In the genomic region with DNA sequence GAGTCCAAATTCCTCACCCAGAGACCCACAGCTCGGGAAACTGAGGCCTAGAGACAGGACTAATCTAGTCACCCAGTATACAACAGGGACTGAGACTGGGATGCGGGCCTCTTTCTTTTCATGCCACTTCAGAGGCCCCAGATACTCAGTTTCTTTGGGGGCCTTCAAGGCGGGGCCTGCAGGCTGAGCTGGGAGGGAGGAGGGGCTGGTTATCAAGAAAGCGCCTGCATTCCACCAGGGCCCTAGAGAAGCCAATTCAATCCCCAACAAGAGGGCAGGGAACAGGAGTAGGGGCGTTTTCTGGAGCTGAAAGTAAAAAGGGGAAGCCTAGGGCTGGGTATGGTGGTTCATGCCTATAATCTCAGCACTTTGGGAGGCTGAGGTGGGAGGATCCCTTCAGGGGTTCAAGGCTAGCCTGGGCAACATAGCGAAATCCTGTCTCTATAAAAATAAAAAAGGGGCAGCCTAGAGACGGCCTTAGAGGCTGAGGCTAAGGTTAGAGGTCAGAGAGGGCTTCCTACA, we compare ENCODE assay signal across 9 cellular contexts. TPM values are rescaled to one million over a fixed set of nuclear protein-coding genes. Genes with fewer than 3 reads are reported as not detected.
DNase-seq lines count a peak whose midpoint lies in the region; ATAC-seq and TF ChIP-seq lines count a peak whose summit lies in the region.
"Had no signal": no experiment of that assay in that cellular context is flagged by ENCODE, and none has a peak within 500 bp of the region (broad histone marks: within the 10 kb centered on the region; RNA-seq: fewer than 3 reads in every experiment).

No MANE protein-coding gene starts in this region.

- H3K4me1 ChIP-seq in heart right ventricle (peaks cover 5 to 43% (median 34%) of the 10 kb centered on the region in 9 donors), heart left ventricle (peaks cover 0 to 42% (median 26%) of the 10 kb centered on the region in 12 donors), lower lobe of right lung (peaks cover 25% of the 10 kb centered on the region), upper lobe of right lung (peaks cover 21% of the 10 kb centered on the region)

- H3K4me3 ChIP-seq in heart right ventricle (peak overlapping the region in 7 of 10 donors; percentile 77 to 98 (median 88)), heart left ventricle (peak overlapping the region in 6 of 12 donors; percentile 67 to 100 (median 97)), lower lobe of right lung (peak overlapping the region; percentile 95), upper lobe of right lung (peak overlapping the region; percentile 78)

- peaks cover 23% of the 10 kb centered on the region for H3K4me1 Mint-ChIP-seq in activated naive CD8-positive, alpha-beta T cell (ENCODE audit: low read depth)

- H3K27ac Mint-ChIP-seq in activated naive CD8-positive, alpha-beta T cell = no peak overlapping the region

- no peak for TF ChIP-seq POLR2A in heart left ventricle (IDR thresholded peaks at IDR 0.05)

- H3K36me3 ChIP-seq in heart right ventricle = peaks cover 3 to 42% (median 38%) of the 10 kb centered on the region in 9 donors
- H3K36me3 ChIP-seq in heart left ventricle = peaks cover 0 to 41% (median 39%) of the 10 kb centered on the region in 9 donors
- H3K36me3 ChIP-seq in lower lobe of right lung = peaks cover 40% of the 10 kb centered on the region
- peaks cover 40% of the 10 kb centered on the region for H3K36me3 ChIP-seq in upper lobe of right lung

- H3K27me3 Mint-ChIP-seq in activated naive CD8-positive, alpha-beta T cell = no peaks in the 10 kb centered on the region

- no peaks in the 10 kb centered on the region for H3K27me3 ChIP-seq in heart right ventricle
- H3K27me3 ChIP-seq in heart left ventricle = no peaks in the 10 kb centered on the region
- H3K27me3 ChIP-seq in lower lobe of right lung (ENCODE audit: low read depth) = no peaks in the 10 kb centered on the region
- H3K27me3 ChIP-seq in upper lobe of right lung = no peaks in the 10 kb centered on the region

- H3K27ac ChIP-seq in heart right ventricle = peak overlapping the region in 5 of 10 donors; percentile 71 to 96 (median 84)
- peak overlapping the region in 2 of 12 donors; percentile 85 to 95 for H3K27ac ChIP-seq in heart left ventricle
- H3K27ac ChIP-seq in lower lobe of right lung = peak overlapping the region; percentile 90
- H3K27ac ChIP-seq in upper lobe of right lung = no peak overlapping the region

- DNase-seq in heart right ventricle = no peak
- no peak for DNase-seq in heart left ventricle
- no peak for DNase-seq in lower lobe of right lung
- DNase-seq in upper lobe of right lung = no peak
- DNase-seq in head of caudate nucleus = no peak
- no peak for DNase-seq in stimulated activated CD4-positive, alpha-beta T cell treated with anti-CD3 and anti-CD28 coated beads, Interleukin-4, amount 100 ng/mL, for 4 hours
- DNase-seq in KG1 (lab: John Stamatoyannopoulos, UW) = no peak
- DNase-seq: DMS79 had no signal

- H3K9me3 ChIP-seq in heart right ventricle (no peaks in the 10 kb centered on the region), heart left ventricle (no peaks in the 10 kb centered on the region), lower lobe of right lung (no peaks in the 10 kb centered on the region), upper lobe of right lung (no peaks in the 10 kb centered on the region)

- H3K9me3 Mint-ChIP-seq in activated naive CD8-positive, alpha-beta T cell (ENCODE audit: low read depth) = no peaks in the 10 kb centered on the region

- peak overlapping the region; percentile 90 for H3K4me3 Mint-ChIP-seq in activated naive CD8-positive, alpha-beta T cell

- H3K36me3 Mint-ChIP-seq in activated naive CD8-positive, alpha-beta T cell = peaks cover 5% of the 10 kb centered on the region

- WGBS in heart right ventricle, 2 donors = 67 to 74% methylated on average over 7 of the region's 7 CpGs
- 72 to 75% (median 74%) methylated on average over 7 of the region's 7 CpGs for WGBS in heart left ventricle, 4 donors

- no peak for ATAC-seq in heart right ventricle
- ATAC-seq in heart left ventricle = no peak
- ATAC-seq in lower lobe of right lung = no peak
- ATAC-seq in upper lobe of right lung = no peak

- intact Hi-C loops in heart right ventricle (cut with DNase I) = loop anchor here in 3 of 10 donors (5.0 kb wide), 2 partner anchors 82 to 97 kb away; partner anchors contain the start of genes ARL2 (in 2 of the 3) and BATF2 (in 1 of the 3)
- intact Hi-C loops in heart left ventricle (cut with DNase I) = loop anchor here in 6 of 10 donors (5.0 to 10.0 kb wide), 4 partner anchors 82 to 189 kb away; partner anchors contain the start of genes SNX15 (in 3 of the 6), ARL2 (in 2 of the 6) and BATF2 (in 1 of the 6)
- intact Hi-C loops in lower lobe of right lung (cut with DNase I) = no loop called here
- intact Hi-C loops in upper lobe of right lung (cut with DNase I) = no loop called here
- intact Hi-C loops in head of caudate nucleus (cut with DNase I) = no loop called here

- TF ChIP-seq CTCF in heart right ventricle (IDR thresholded peaks at IDR 0.05) = no peak
- no peak for TF ChIP-seq CTCF in heart left ventricle (IDR thresholded peaks at IDR 0.05)
- TF ChIP-seq CTCF in lower lobe of right lung (IDR thresholded peaks at IDR 0.05) = no peak
- no peak for TF ChIP-seq CTCF in upper lobe of right lung (IDR thresholded peaks at IDR 0.05)

RNA-seq across cellular contexts. Expression of gene ATG2A, which starts 1.6 kb away (rescaled TPM):
- total RNA-seq in heart right ventricle (10 to 100 TPM; 12.4 to 17.7 (median 16.0) TPM), heart left ventricle (10 to 100 TPM; 11.4 to 38.5 (median 18.4) TPM), lower lobe of right lung (21.7 TPM), upper lobe of right lung (23.2 TPM)
- polyA plus RNA-seq in heart right ventricle (10 to 100 TPM; 14.8 to 18.6 TPM), heart left ventricle (10 to 100 TPM; 12.8 to 16.1 TPM)

RNA-seq across cellular contexts. Expression of gene PPP2R5B, which starts 9.1 kb away (rescaled TPM):
- 10 to 100 TPM; 13.4 to 29.8 (median 20.4) TPM for total RNA-seq in heart right ventricle
- 10 to 100 TPM; 26.6 to 30.8 TPM for polyA plus RNA-seq in heart right ventricle
- total RNA-seq in heart left ventricle = 10 to 100 TPM; 17.5 to 32.5 (median 22.3) TPM
- 10 to 100 TPM; 27.1 to 34.3 TPM for polyA plus RNA-seq in heart left ventricle
- total RNA-seq in lower lobe of right lung = 23.9 TPM
- 29.4 TPM for total RNA-seq in upper lobe of right lung

RNA-seq across cellular contexts. Expression of gene GPHA2, which starts 20.3 kb away (rescaled TPM):
- total RNA-seq in heart right ventricle (not detected), heart left ventricle (under 1 TPM in 1 of 9 donors, not detected in 8; 0.48 TPM), lower lobe of right lung (not detected), upper lobe of right lung (not detected)
- polyA plus RNA-seq in heart right ventricle (not detected), heart left ventricle (not detected)

RNA-seq across cellular contexts. Expression of gene EHD1, which starts 37.0 kb away (rescaled TPM):
- total RNA-seq in heart right ventricle (10 to 100 TPM; 30.7 to 73.1 (median 43.9) TPM), heart left ventricle (100 to 1,000 TPM in 1 of 9 donors, 10 to 100 TPM in 8; 38.2 to 102 (median 58.2) TPM), lower lobe of right lung (73.4 TPM), upper lobe of right lung (94.6 TPM)
- polyA plus RNA-seq in heart right ventricle (10 to 100 TPM; 26.0 to 39.7 TPM), heart left ventricle (10 to 100 TPM; 27.9 to 50.4 TPM)

RNA-seq across cellular contexts. Expression of gene MAJIN, which starts 56.5 kb away (rescaled TPM):
- total RNA-seq in heart right ventricle = not detected
- polyA plus RNA-seq in heart right ventricle = not detected
- not detected for total RNA-seq in heart left ventricle
- not detected for polyA plus RNA-seq in heart left ventricle
- not detected for total RNA-seq in lower lobe of right lung
- not detected for total RNA-seq in upper lobe of right lung

Comparison
In these comparisons a context has a peak if more than half of its experiments do, and no peak if none do; other contexts are left out.
1. intact Hi-C loops: an anchor here in heart left ventricle (5.0 to 10.0 kb wide); none called in lower lobe of right lung, upper lobe of right lung and head of caudate nucleus.